Comparison of ENCODE assay signal across 20 cellular contexts in genomic region chr1:17611991-17612390, GRCh38.
A peak's percentile ranks its signal among the peaks of the same experiment; 100 is the strongest.
DNase-seq lines count a peak whose midpoint lies in the region; ATAC-seq lines count a peak whose summit lies in the region.
"Had no signal": no experiment of that assay in that cellular context is flagged by ENCODE, and none has a peak within 500 bp of the region (broad histone marks: within the 10 kb centered on the region; RNA-seq: fewer than 3 reads in every experiment).

No MANE protein-coding gene starts in this region.

- peaks cover 31% of the 10 kb centered on the region for H3K27me3 Mint-ChIP-seq in T-helper 17 cell

- H3K9me3 ChIP-seq in T-helper 17 cell (ENCODE audit: control insufficient read depth, low read length, poor library complexity, severe bottlenecking) = no peaks in the 10 kb centered on the region
- H3K9me3 ChIP-seq: heart left ventricle, testis had no signal

- DNase-seq in DMS53 (lab: John Stamatoyannopoulos, UW) = peak; percentile 28
- no peak for DNase-seq in DMS53 treated with DMSO at 0.1 percent for 48 hours (lab: John Stamatoyannopoulos, UW; ENCODE audit: unreplicated experiment)
- DNase-seq in amniotic epithelial cell (ENCODE audit: low read depth) = peak; percentile 40
- DNase-seq in glomerular visceral epithelial cell (ENCODE audit: extremely low spot score) = peak; percentile 45
- no peak for DNase-seq in T-helper 17 cell
- DNase-seq in dermis blood vessel endothelial cell = no peak
- no peak for DNase-seq in NCI-H1694 (lab: John Stamatoyannopoulos, UW)
- DNase-seq: activated naive CD8-positive, alpha-beta T cell treated with anti-CD3 and anti-CD28 coated beads, Interleukin-2, amount 10 ng/mL, durations not matched to agents 7 days and 5 days; heart left ventricle; immature natural killer cell; NCI-H1930; NCI-H446; right cardiac atrium; testis had no signal

- no peak for ATAC-seq in T-helper 17 cell
- no peak for ATAC-seq in GM18909 (IDR thresholded peaks at IDR 0.05; ENCODE audit: poor library complexity, unreplicated experiment)
- ATAC-seq: activated T-helper 17 cell treated with anti-CD3 and anti-CD28 coated beads, Interleukin-2, amount 50 U/mL, for 72 hours; esophagus mucosa; HCT116; heart left ventricle; right cardiac atrium; SK-N-SH treated with all-trans-retinoic acid at 6 μM for 48 hours; stimulated activated effector memory CD8-positive, alpha-beta T cell treated with anti-CD3 and anti-CD28 coated beads, Interleukin-12 subunit alpha, Interleukin-12 subunit beta, amount 100 ng/mL, for 72 hours had no signal

- H3K27ac Mint-ChIP-seq in T-helper 17 cell = no peak overlapping the region
- H3K27ac Mint-ChIP-seq: activated naive CD8-positive, alpha-beta T cell treated with anti-CD3 and anti-CD28 coated beads, Interleukin-2, amount 10 ng/mL, durations not matched to agents 7 days and 5 days; activated T-helper 17 cell treated with anti-CD3 and anti-CD28 coated beads, Interleukin-2, amount 50 U/mL, for 72 hours; immature natural killer cell; stimulated activated effector memory CD8-positive, alpha-beta T cell treated with anti-CD3 and anti-CD28 coated beads, Interleukin-12 subunit alpha, Interleukin-12 subunit beta, amount 100 ng/mL, for 72 hours had no signal

- no peaks in the 10 kb centered on the region for H3K4me1 Mint-ChIP-seq in T-helper 17 cell
- H3K4me1 Mint-ChIP-seq: activated naive CD8-positive, alpha-beta T cell treated with anti-CD3 and anti-CD28 coated beads, Interleukin-2, amount 10 ng/mL, durations not matched to agents 7 days and 5 days; activated T-helper 17 cell treated with anti-CD3 and anti-CD28 coated beads, Interleukin-2, amount 50 U/mL, for 72 hours; immature natural killer cell; stimulated activated effector memory CD8-positive, alpha-beta T cell treated with anti-CD3 and anti-CD28 coated beads, Interleukin-12 subunit alpha, Interleukin-12 subunit beta, amount 100 ng/mL, for 72 hours had no signal

- no peaks in the 10 kb centered on the region for H3K36me3 Mint-ChIP-seq in T-helper 17 cell (ENCODE audit: low read depth)
- H3K36me3 Mint-ChIP-seq: activated naive CD8-positive, alpha-beta T cell treated with anti-CD3 and anti-CD28 coated beads, Interleukin-2, amount 10 ng/mL, durations not matched to agents 7 days and 5 days; immature natural killer cell; stimulated activated effector memory CD8-positive, alpha-beta T cell treated with anti-CD3 and anti-CD28 coated beads, Interleukin-12 subunit alpha, Interleukin-12 subunit beta, amount 100 ng/mL, for 72 hours had no signal

- no peak overlapping the region for H3K4me3 Mint-ChIP-seq in T-helper 17 cell
- H3K4me3 Mint-ChIP-seq: activated naive CD8-positive, alpha-beta T cell treated with anti-CD3 and anti-CD28 coated beads, Interleukin-2, amount 10 ng/mL, durations not matched to agents 7 days and 5 days; activated T-helper 17 cell treated with anti-CD3 and anti-CD28 coated beads, Interleukin-2, amount 50 U/mL, for 72 hours; immature natural killer cell; stimulated activated effector memory CD8-positive, alpha-beta T cell treated with anti-CD3 and anti-CD28 coated beads, Interleukin-12 subunit alpha, Interleukin-12 subunit beta, amount 100 ng/mL, for 72 hours had no signal

Comparison
In these comparisons a context has a peak if more than half of its experiments do, and no peak if none do; other contexts are left out.
1. DNase-seq: peak in DMS53 (single experiment), amniotic epithelial cell (single experiment) and glomerular visceral epithelial cell (single experiment); none in DMS53 treated with DMSO at 0.1 percent for 48 hours (single experiment), T-helper 17 cell (0 of 3), dermis blood vessel endothelial cell (single experiment) and NCI-H1694 (single experiment).